In the genomic region with DNA sequence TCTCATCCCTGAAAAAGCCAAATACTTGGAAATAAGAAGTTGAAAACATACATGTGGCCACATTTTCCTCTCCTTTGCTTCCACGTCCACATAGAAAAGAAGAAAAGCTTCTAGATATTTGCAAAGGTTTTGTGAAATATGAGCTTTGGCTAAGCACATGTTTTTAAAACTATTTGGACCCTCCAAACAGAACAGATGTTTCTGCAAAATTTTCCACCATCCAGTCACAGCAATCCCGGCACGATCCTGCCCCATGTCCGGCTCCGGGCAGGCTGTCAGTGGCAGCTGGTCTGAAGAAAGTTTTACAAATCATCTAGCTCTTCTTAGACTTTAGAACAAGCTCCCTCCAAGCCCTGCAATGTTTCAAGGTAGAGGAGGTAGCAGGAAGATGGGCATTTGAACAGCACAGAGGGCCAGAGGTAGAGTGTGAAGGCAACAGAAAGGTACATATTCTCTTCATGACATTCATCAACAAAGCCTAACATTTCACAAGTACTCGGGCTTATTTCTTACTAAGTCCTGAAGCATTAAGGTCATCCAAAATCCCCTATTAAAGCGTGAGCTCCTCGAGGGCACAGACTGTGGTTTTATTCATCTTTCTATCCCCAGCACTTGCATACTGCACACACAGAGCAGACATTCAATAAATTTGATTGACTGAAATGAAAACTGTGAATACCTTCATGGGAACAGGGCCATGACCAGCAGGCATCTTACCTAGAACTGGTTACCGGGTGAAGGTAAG, we compare ENCODE assay signal across 15 cellular contexts.
DNase-seq lines count a peak whose midpoint lies in the region; TF ChIP-seq lines count a peak whose summit lies in the region.
"Had no signal": no experiment of that assay in that cellular context is flagged by ENCODE, and none has a peak within 500 bp of the region (broad histone marks: within the 10 kb centered on the region; RNA-seq: fewer than 3 reads in every experiment).

No MANE protein-coding gene starts in this region.

- H3K9ac ChIP-seq in SK-N-SH (no peak overlapping the region), MM.1S (ENCODE audit: low read length) (no peak overlapping the region)

- H3K9me3 ChIP-seq in SK-N-SH (no peaks in the 10 kb centered on the region), left ventricle myocardium inferior (replicated peaks) (no peaks in the 10 kb centered on the region), sigmoid colon (no peaks in the 10 kb centered on the region), MM.1S (replicated peaks; ENCODE audit: insufficient read depth, low read length) (no peaks in the 10 kb centered on the region)
- H3K9me3 ChIP-seq: heart right ventricle had no signal

- H3K27ac Mint-ChIP-seq in CD14-positive monocyte = peak overlapping the region in 1 of 7 donors; percentile 20
- H3K27ac Mint-ChIP-seq: naive thymus-derived CD4-positive, alpha-beta T cell had no signal

- H3K4me3 ChIP-seq in SK-N-SH (ENCODE audit: low read depth in 2 of 2, low read length in 1 of 2) = no peak overlapping the region
- H3K4me3 ChIP-seq in left ventricle myocardium inferior = no peak overlapping the region
- peak overlapping the region in 1 of 4 donors; percentile 6 for H3K4me3 ChIP-seq in sigmoid colon
- H3K4me3 ChIP-seq in MM.1S (ENCODE audit: low read length) = no peak overlapping the region
- H3K4me3 ChIP-seq: heart right ventricle, SK-N-MC had no signal

- peaks cover 1% of the 10 kb centered on the region for H3F3A ChIP-seq in SK-N-SH (replicated peaks; ENCODE audit: insufficient read depth)
- H3F3A ChIP-seq in MM.1S (ENCODE audit: insufficient read depth, low read length) = no peaks in the 10 kb centered on the region

- no peaks in the 10 kb centered on the region for H3K9me2 ChIP-seq in SK-N-SH
- H3K9me2 ChIP-seq in MM.1S (replicated peaks; ENCODE audit: insufficient read depth, low read length) = no peaks in the 10 kb centered on the region

- H4K20me1 ChIP-seq in SK-N-SH (ENCODE audit: insufficient read depth) = no peaks in the 10 kb centered on the region
- no peaks in the 10 kb centered on the region for H4K20me1 ChIP-seq in MM.1S (ENCODE audit: insufficient read depth, low read length)

- WGBS in SK-N-SH (ENCODE audit: low lambda C conversion rate) = 91% methylated on average over 9 of the region's 9 CpGs
- WGBS in sigmoid colon, 2 donors = 73 to 85% methylated on average over 9 of the region's 9 CpGs

- H3K36me3 Mint-ChIP-seq in CD14-positive monocyte = peaks cover 29 to 36% of the 10 kb centered on the region in 2 donors

- H2AFZ ChIP-seq in SK-N-SH (ENCODE audit: low read depth) = no peak overlapping the region
- no peak overlapping the region for H2AFZ ChIP-seq in MM.1S (ENCODE audit: low read length)

- peaks cover 6 to 28% of the 10 kb centered on the region in 2 experiments; a peak in 2 of 4 replicates for H3K4me1 ChIP-seq in SK-N-SH (ENCODE audit: control insufficient read depth in 1 of 2, insufficient read depth in 2 of 2, low read depth in 1 of 2, low read length in 1 of 2)
- peaks cover 25% of the 10 kb centered on the region for H3K4me1 ChIP-seq in left ventricle myocardium inferior
- peaks cover 0 to 87% (median 61%) of the 10 kb centered on the region in 4 donors for H3K4me1 ChIP-seq in sigmoid colon
- H3K4me1 ChIP-seq in MM.1S (ENCODE audit: low read length) = no peaks in the 10 kb centered on the region

- TF ChIP-seq CTCF in SK-N-SH (IDR thresholded peaks at IDR 0.05) (no peak), left ventricle myocardium inferior (IDR thresholded peaks at IDR 0.05; ENCODE audit: borderline replicate concordance) (no peak), sigmoid colon (IDR thresholded peaks at IDR 0.05) (no peak), MM.1S (IDR thresholded peaks at IDR 0.05; ENCODE audit: low read length) (no peak), CD14-positive monocyte (IDR thresholded peaks at IDR 0.05) (no peak)

- peak; percentile 65 for DNase-seq in AG20443 (ENCODE audit: low spot score)
- DNase-seq in SK-N-SH = no peak
- no peak for DNase-seq in left ventricle myocardium inferior
- DNase-seq in sigmoid colon = no peak
- DNase-seq in kidney tubule cell (ENCODE audit: low spot score) = no peak
- DNase-seq in MM.1S = no peak
- no peak for DNase-seq in CD14-positive monocyte (ENCODE audit: low spot score)
- DNase-seq in NCI-H1930 (lab: John Stamatoyannopoulos, UW) = no peak
- DNase-seq: activated naive CD4-positive, alpha-beta T cell treated with Interleukin-2 at 50 U/mL for 16 hours; naive thymus-derived CD4-positive, alpha-beta T cell; NCI-H1048; NCI-H226; small intestine had no signal

- no peaks in the 10 kb centered on the region for H3K79me2 ChIP-seq in SK-N-SH (ENCODE audit: insufficient read depth)
- H3K79me2 ChIP-seq in MM.1S (ENCODE audit: low read length) = no peaks in the 10 kb centered on the region

- TF ChIP-seq EP300 in SK-N-SH (IDR thresholded peaks at IDR 0.05; ENCODE audit: borderline replicate concordance in 1 of 2, low read depth in 1 of 2, low read length in 1 of 2) (no peak), sigmoid colon (IDR thresholded peaks at IDR 0.05) (no peak)

- peak overlapping the region in 1 of 2 experiments; percentile 60; a peak in 1 of 4 replicates for H3K27ac ChIP-seq in SK-N-SH (ENCODE audit: low read depth in 2 of 2, low read length in 1 of 2)
- peak overlapping the region; percentile 59 for H3K27ac ChIP-seq in left ventricle myocardium inferior (replicated peaks)
- H3K27ac ChIP-seq in sigmoid colon = peak overlapping the region; percentile 76 to 85 (median 80)
- H3K27ac ChIP-seq in MM.1S (ENCODE audit: low read length) = no peak overlapping the region
- H3K27ac ChIP-seq: SK-N-MC had no signal

- H3K27me3 Mint-ChIP-seq in CD14-positive monocyte (ENCODE audit: low read depth in 3 of 3) = no peaks in the 10 kb centered on the region

- H3K4me1 Mint-ChIP-seq in CD14-positive monocyte = peaks cover 11% of the 10 kb centered on the region

- intact Hi-C loops in left ventricle myocardium inferior (cut with micrococcal nuclease) = no loop called here
- intact Hi-C loops in sigmoid colon (cut with DNase I) = no loop called here
- intact Hi-C loops in CD14-positive monocyte (cut with micrococcal nuclease) = no loop called here

- no peak overlapping the region for H3K4me3 Mint-ChIP-seq in CD14-positive monocyte
- H3K4me3 Mint-ChIP-seq: naive thymus-derived CD4-positive, alpha-beta T cell had no signal

- POLR2A ChIA-PET in SK-N-SH (lab: Yijun Ruan, JAX) = no interaction called here

- no peak for TF ChIP-seq POLR2A in sigmoid colon (IDR thresholded peaks at IDR 0.05)

- TF ChIP-seq RAD21 in SK-N-SH (IDR thresholded peaks at IDR 0.05; ENCODE audit: low read length) = no peak

- no peaks in the 10 kb centered on the region for H3K27me3 ChIP-seq in SK-N-SH (ENCODE audit: insufficient read depth)
- no peaks in the 10 kb centered on the region for H3K27me3 ChIP-seq in left ventricle myocardium inferior (ENCODE audit: low read depth)
- H3K27me3 ChIP-seq in sigmoid colon = no peaks in the 10 kb centered on the region
- H3K27me3 ChIP-seq in MM.1S (replicated peaks; ENCODE audit: insufficient read depth, low read length) = no peaks in the 10 kb centered on the region
- H3K27me3 ChIP-seq: heart right ventricle had no signal

- H3K9me3 Mint-ChIP-seq in CD14-positive monocyte = no peaks in the 10 kb centered on the region
- H3K9me3 Mint-ChIP-seq: naive thymus-derived CD4-positive, alpha-beta T cell had no signal

- H3K4me2 ChIP-seq in SK-N-SH (0 out of 2 replicates have a peak overlapping the region, but pooled peaks have one; percentile 5), MM.1S (ENCODE audit: low read depth, low read length) (no peak overlapping the region)

- H3K36me3 ChIP-seq in SK-N-SH (replicated peaks in 1 of 2; ENCODE audit: control insufficient read depth in 1 of 2, insufficient read depth in 2 of 2, low read length in 1 of 2) (no peaks in the 10 kb centered on the region), left ventricle myocardium inferior (no peaks in the 10 kb centered on the region), sigmoid colon (no peaks in the 10 kb centered on the region), MM.1S (replicated peaks; ENCODE audit: insufficient read depth, low read length) (no peaks in the 10 kb centered on the region)
- H3K36me3 ChIP-seq: heart right ventricle had no signal

- CTCF ChIA-PET in SK-N-SH (lab: Yijun Ruan, JAX) = interaction anchor here (1.8 to 31.3 kb wide), 5 partner anchors 8 to 875 kb away, joined by 6 to 828 read pairs (median 651); no protein-coding TSS in a partner anchor

TF ChIP-seq in SK-N-SH, 30 proteins besides CTCF, POLR2A, EP300 and RAD21:
- TF ChIP-seq NRF1 (IDR thresholded peaks at IDR 0.05; ENCODE audit: low read depth, low read length) (no peak), SMC3 (IDR thresholded peaks at IDR 0.05; ENCODE audit: low read depth, low read length) (no peak), ELF1 (IDR thresholded peaks at IDR 0.05) (no peak), EZH2phosphoT487 (IDR thresholded peaks at IDR 0.05; ENCODE audit: borderline replicate concordance, low read depth) (no peak), FOXM1 (IDR thresholded peaks at IDR 0.05; ENCODE audit: low read depth) (no peak), FOXJ3 (CRISPR knock-in tag; IDR thresholded peaks at IDR 0.05) (no peak), SIN3A (IDR thresholded peaks at IDR 0.05; ENCODE audit: borderline replicate concordance, low read depth, low read length) (no peak), NFIC (IDR thresholded peaks at IDR 0.05; ENCODE audit: borderline replicate concordance) (no peak)
- TF ChIP-seq, protein P1, sequence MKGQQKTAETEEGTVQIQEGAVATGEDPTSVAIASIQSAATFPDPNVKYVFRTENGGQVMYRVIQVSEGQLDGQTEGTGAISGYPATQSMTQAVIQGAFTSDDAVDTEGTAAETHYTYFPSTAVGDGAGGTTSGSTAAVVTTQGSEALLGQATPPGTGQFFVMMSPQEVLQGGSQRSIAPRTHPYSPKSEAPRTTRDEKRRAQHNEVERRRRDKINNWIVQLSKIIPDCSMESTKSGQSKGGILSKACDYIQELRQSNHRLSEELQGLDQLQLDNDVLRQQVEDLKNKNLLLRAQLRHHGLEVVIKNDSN (IDR thresholded peaks at IDR 0.05; ENCODE audit: borderline replicate concordance, low read depth) = no peak
- TF ChIP-seq, protein P2, sequence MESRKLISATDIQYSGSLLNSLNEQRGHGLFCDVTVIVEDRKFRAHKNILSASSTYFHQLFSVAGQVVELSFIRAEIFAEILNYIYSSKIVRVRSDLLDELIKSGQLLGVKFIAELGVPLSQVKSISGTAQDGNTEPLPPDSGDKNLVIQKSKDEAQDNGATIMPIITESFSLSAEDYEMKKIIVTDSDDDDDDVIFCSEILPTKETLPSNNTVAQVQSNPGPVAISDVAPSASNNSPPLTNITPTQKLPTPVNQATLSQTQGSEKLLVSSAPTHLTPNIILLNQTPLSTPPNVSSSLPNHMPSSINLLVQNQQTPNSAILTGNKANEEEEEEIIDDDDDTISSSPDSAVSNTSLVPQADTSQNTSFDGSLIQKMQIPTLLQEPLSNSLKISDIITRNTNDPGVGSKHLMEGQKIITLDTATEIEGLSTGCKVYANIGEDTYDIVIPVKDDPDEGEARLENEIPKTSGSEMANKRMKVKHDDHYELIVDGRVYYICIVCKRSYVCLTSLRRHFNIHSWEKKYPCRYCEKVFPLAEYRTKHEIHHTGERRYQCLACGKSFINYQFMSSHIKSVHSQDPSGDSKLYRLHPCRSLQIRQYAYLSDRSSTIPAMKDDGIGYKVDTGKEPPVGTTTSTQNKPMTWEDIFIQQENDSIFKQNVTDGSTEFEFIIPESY (IDR thresholded peaks at IDR 0.05; ENCODE audit: borderline replicate concordance, low read depth) = no peak
